11 cellular contexts compared by ENCODE assay signal in the genomic region with DNA sequence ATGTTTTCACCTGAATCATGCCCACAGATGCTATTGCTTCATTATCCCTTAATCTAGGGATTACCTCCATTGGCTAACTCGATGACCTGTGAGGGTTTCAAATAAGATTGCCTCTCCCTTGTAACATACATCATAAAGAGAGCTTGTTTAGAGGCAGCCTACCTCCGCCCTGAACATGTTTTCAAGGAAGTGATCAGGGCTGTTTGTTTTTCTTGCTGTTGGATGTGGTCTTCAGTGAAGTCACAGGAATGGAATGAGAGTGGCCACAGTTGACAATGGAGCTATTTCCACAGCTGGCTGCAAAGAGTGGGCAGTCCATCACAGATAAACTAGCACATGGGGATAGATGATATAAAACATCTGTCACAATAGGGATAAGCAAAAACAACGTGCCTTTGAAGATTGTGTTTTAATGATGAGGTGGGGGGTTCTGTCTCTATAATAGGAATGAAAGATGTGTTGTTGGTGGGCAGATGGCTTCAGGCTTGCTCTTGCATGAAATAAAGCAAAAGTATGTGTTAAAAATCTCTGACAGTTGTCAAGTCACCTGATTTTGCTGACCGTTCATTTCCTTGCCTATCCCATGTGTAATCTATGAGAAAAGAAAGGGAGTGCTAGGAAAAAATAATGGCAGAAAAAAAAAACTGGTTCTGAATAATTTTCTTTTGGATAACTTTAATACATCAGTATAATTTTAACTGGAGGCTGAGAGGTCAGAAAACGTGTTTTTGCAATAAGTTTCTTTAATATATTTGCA.
DNase-seq lines count a peak whose midpoint lies in the region; ATAC-seq, FAIRE-seq and TF ChIP-seq lines count a peak whose summit lies in the region.
"Had no signal": no experiment of that assay in that cellular context is flagged by ENCODE, and none has a peak within 500 bp of the region (broad histone marks: within the 10 kb centered on the region; RNA-seq: fewer than 3 reads in every experiment).

No MANE protein-coding gene starts in this region.

- 0% methylated on average over 5 of the region's 5 CpGs for WGBS in K562 (ENCODE audit: insufficient coverage, low coverage, missing lambda C conversion rate)
- 48% methylated on average over 5 of the region's 5 CpGs for WGBS in hepatocyte (ENCODE audit: low lambda C conversion rate, missing lambda C conversion rate)

- H3K36me3 ChIP-seq in K562 (ENCODE audit: control insufficient read depth, insufficient read depth, low read length), result no peaks in the 10 kb centered on the region
- no peaks in the 10 kb centered on the region for H3K36me3 ChIP-seq in hepatocyte (replicated peaks; ENCODE audit: insufficient read depth, low read depth)

- no peaks in the 10 kb centered on the region for H3K9me3 ChIP-seq in K562 (replicated peaks; ENCODE audit: control insufficient read depth, insufficient read depth, low read depth, low read length)
- H3K9me3 ChIP-seq in hepatocyte (ENCODE audit: low read depth), result no peaks in the 10 kb centered on the region

- DNase-seq in HT-29 (ENCODE audit: low spot score) (peak; percentile 18), K562 (ENCODE audit: extremely low read depth in 1 of 4, low spot score in 3 of 4) (no peak), hepatocyte (ENCODE audit: low spot score) (peak; percentile 18), type B pancreatic cell (ENCODE audit: extremely low spot score, unreplicated experiment) (no peak), nephron progenitor cell (no peak)
- DNase-seq: activated T-cell treated with anti-CD3 and anti-CD28 coated beads, Interleukin-2, amount 50 U/mL, for 4 hours; H9; MM.1S had no signal

- H3K36me3 Mint-ChIP-seq in type B pancreatic cell (no peaks in the 10 kb centered on the region), nephron progenitor cell (ENCODE audit: low read depth) (no peaks in the 10 kb centered on the region)

- TF ChIP-seq EP300 in K562 (IDR thresholded peaks at IDR 0.05; ENCODE audit: low read length), result no peak

- H3K27me3 ChIP-seq in K562 (ENCODE audit: control insufficient read depth in 2 of 2, insufficient read depth in 2 of 2, low read length in 2 of 2) (no peaks in the 10 kb centered on the region), hepatocyte (no peaks in the 10 kb centered on the region)

- POLR2A ChIA-PET in K562 (lab: Yijun Ruan, JAX), result no interaction called here

- no peaks in the 10 kb centered on the region for H3K27me3 Mint-ChIP-seq in type B pancreatic cell
- no peaks in the 10 kb centered on the region for H3K27me3 Mint-ChIP-seq in nephron progenitor cell (ENCODE audit: low read depth, poor library complexity)

- H3K9me2 ChIP-seq in hepatocyte (replicated peaks; ENCODE audit: insufficient read depth), result no peaks in the 10 kb centered on the region

- BruUV-seq in K562 (replicated peaks; lab: Mats Ljungman, UMichigan), result no TSS peak

- peak overlapping the region; percentile 57 for H3K27ac Mint-ChIP-seq in type B pancreatic cell
- no peak overlapping the region for H3K27ac Mint-ChIP-seq in nephron progenitor cell
- H3K27ac Mint-ChIP-seq: H9 had no signal

- H3K4me1 Mint-ChIP-seq in type B pancreatic cell (ENCODE audit: unreplicated experiment), result peaks cover 20% of the 10 kb centered on the region
- peaks cover 22% of the 10 kb centered on the region for H3K4me1 Mint-ChIP-seq in nephron progenitor cell

- no peak for TF ChIP-seq CTCF in K562 (IDR thresholded peaks at IDR 0.05 in 2 of 3, conservative IDR thresholded peaks at IDR 0.05 in 1 of 3; ENCODE audit: insufficient read depth in 2 of 3, low read depth in 1 of 3, low read length in 3 of 3)
- TF ChIP-seq CTCF in hepatocyte (IDR thresholded peaks at IDR 0.05; ENCODE audit: poor library complexity), result no peak
- TF ChIP-seq CTCF in type B pancreatic cell (conservative IDR thresholded peaks at IDR 0.05), result no peak
- TF ChIP-seq CTCF in nephron progenitor cell (IDR thresholded peaks at IDR 0.05), result no peak

- H3K79me2 ChIP-seq in K562 (ENCODE audit: control insufficient read depth, insufficient read depth, low read length), result no peaks in the 10 kb centered on the region
- H3K79me2 ChIP-seq in hepatocyte, result no peaks in the 10 kb centered on the region

- no peak for TF ChIP-seq POLR2A in K562 (conservative IDR thresholded peaks at IDR 0.05)

- no peak overlapping the region for H3K9ac ChIP-seq in K562 (ENCODE audit: insufficient read depth in 1 of 2, low read depth in 2 of 2, low read length in 2 of 2)

- H3K4me3 Mint-ChIP-seq in type B pancreatic cell (peak overlapping the region; percentile 57), nephron progenitor cell (no peak overlapping the region)
- H3K4me3 Mint-ChIP-seq: activated T-cell treated with anti-CD3 and anti-CD28 coated beads, Interleukin-2, amount 50 U/mL, for 4 hours; H9 had no signal

- in situ Hi-C loops in K562 (cut with MboI), result no loop called here

- H4K20me1 ChIP-seq in K562 (replicated peaks; ENCODE audit: control insufficient read depth, insufficient read depth, low read length) (no peaks in the 10 kb centered on the region), hepatocyte (ENCODE audit: insufficient read depth, poor library complexity, severe bottlenecking) (no peaks in the 10 kb centered on the region)

- intact Hi-C loops in K562 (cut with micrococcal nuclease), result no loop called here

- H3K4me3 ChIP-seq in K562 (no peak overlapping the region), hepatocyte (no peak overlapping the region)
- H3K4me3 ChIP-seq: GM12878 had no signal

- CTCF ChIA-PET in K562 (lab: Yijun Ruan, JAX; ENCODE audit: low intra/inter-chr PET ratio), result no interaction called here

- H2AFZ ChIP-seq in K562 (ENCODE audit: low read depth, low read length) (no peak overlapping the region), hepatocyte (no peak overlapping the region)

- no peaks in the 10 kb centered on the region for H3K9me1 ChIP-seq in K562 (ENCODE audit: control insufficient read depth, insufficient read depth, low read length)

- no peak for FAIRE-seq in K562 (lab: Jason Lieb, UNC)
- FAIRE-seq: GM12878 had no signal

- H3K4me1 ChIP-seq in K562 (replicated peaks in 1 of 2; ENCODE audit: control insufficient read depth in 2 of 2, insufficient read depth in 2 of 2, low read length in 2 of 2) (no peaks in the 10 kb centered on the region), hepatocyte (ENCODE audit: insufficient read depth) (peaks cover 9% of the 10 kb centered on the region)

- no peak overlapping the region for H3K4me2 ChIP-seq in K562 (ENCODE audit: insufficient read depth, low read length)
- H3K4me2 ChIP-seq in hepatocyte, result no peak overlapping the region

- no peak for TF ChIP-seq RAD21 in K562 (CRISPR knock-in tag; conservative IDR thresholded peaks at IDR 0.05 in 1 of 2, IDR thresholded peaks at IDR 0.05 in 1 of 2)

- H3K27ac ChIP-seq in K562 (ENCODE audit: extremely low read depth, low read depth, low read length) (no peak overlapping the region), hepatocyte (no peak overlapping the region)

- H3K9me3 Mint-ChIP-seq in type B pancreatic cell (no peaks in the 10 kb centered on the region), nephron progenitor cell (no peaks in the 10 kb centered on the region)
- H3K9me3 Mint-ChIP-seq: activated T-cell treated with anti-CD3 and anti-CD28 coated beads, Interleukin-2, amount 50 U/mL, for 4 hours; H9 had no signal

- ATAC-seq in K562 (no peak), HG02642 (IDR thresholded peaks at IDR 0.05; ENCODE audit: poor library complexity, unreplicated experiment) (no peak), HG03175 (IDR thresholded peaks at IDR 0.05; ENCODE audit: unreplicated experiment) (no peak)
- ATAC-seq: activated T-cell treated with anti-CD3 and anti-CD28 coated beads, Interleukin-2, amount 50 U/mL, for 4 hours; GM12878 had no signal

TF ChIP-seq in K562, 482 proteins besides CTCF, POLR2A, EP300 and RAD21:
- TF ChIP-seq ZNF77 (CRISPR knock-in tag; IDR thresholded peaks at IDR 0.05) (no peak), MAFG (tag; conservative IDR thresholded peaks at IDR 0.05) (0 out of 2 replicates have a peak, but pooled peaks have one; percentile 10), ZC3H11A (IDR thresholded peaks at IDR 0.05; ENCODE audit: low read depth, low read length) (no peak), RBM17 (IDR thresholded peaks at IDR 0.05; ENCODE audit: borderline replicate concordance, low read depth, low read length) (no peak), PHB (CRISPR knock-in tag; IDR thresholded peaks at IDR 0.05) (no peak)
TF ChIP-seq in K562: peak in this region for 1.

Comparison
In these comparisons a context has a peak if more than half of its experiments do, and no peak if none do; other contexts are left out.
1. DNase-seq: peak in HT-29 (single experiment) and hepatocyte (single experiment); none in K562 (0 of 4), type B pancreatic cell (single experiment) and nephron progenitor cell (single experiment).